ENCODE assay signal across 25 cellular contexts in the genomic region with DNA sequence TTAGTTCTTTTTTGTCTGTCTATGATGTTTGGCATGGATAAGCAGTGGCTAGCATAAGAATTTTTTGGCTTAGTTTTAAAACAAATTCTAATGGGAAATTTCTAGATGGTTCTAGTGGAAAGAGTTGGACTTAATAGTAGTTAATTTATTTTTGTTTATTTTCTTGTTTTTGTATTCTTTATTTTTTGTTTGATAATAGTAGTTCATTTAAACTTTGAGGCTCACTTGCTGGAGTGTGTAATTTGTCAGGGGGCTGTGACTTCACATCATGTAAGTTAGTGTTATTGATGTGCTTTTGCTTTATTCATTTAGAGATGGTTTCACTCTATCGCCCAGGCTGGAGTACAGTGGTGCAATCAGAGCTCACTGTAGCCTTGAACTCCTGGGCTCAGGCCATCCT. TPM values are rescaled to one million over a fixed set of nuclear protein-coding genes. Genes with fewer than 3 reads are reported as not detected.
A peak's percentile ranks its signal among the peaks of the same experiment; 100 is the strongest.
DNase-seq lines count a peak whose midpoint lies in the region; ATAC-seq and TF ChIP-seq lines count a peak whose summit lies in the region.
"Had no signal": no experiment of that assay in that cellular context is flagged by ENCODE, and none has a peak within 500 bp of the region (broad histone marks: within the 10 kb centered on the region; RNA-seq: fewer than 3 reads in every experiment).

No MANE protein-coding gene starts in this region.

- H4K20me1 ChIP-seq in osteoblast (ENCODE audit: insufficient read depth, low read length), result no peaks in the 10 kb centered on the region
- H4K20me1 ChIP-seq: BLaER1 had no signal

- TF ChIP-seq CTCF in liver (IDR thresholded peaks at IDR 0.05; ENCODE audit: low read depth, low read length, missing input control), result no peak
- no peak for TF ChIP-seq CTCF in right lobe of liver (IDR thresholded peaks at IDR 0.05)
- no peak for TF ChIP-seq CTCF in coronary artery (IDR thresholded peaks at IDR 0.05)
- TF ChIP-seq CTCF in osteoblast (IDR thresholded peaks at IDR 0.05; ENCODE audit: extremely low read depth, low read depth, low read length), result no peak

- no peak for DNase-seq in right lobe of liver
- peak; percentile 14 for DNase-seq in coronary artery (ENCODE audit: low spot score)
- peak; percentile 31 for DNase-seq in osteoblast (ENCODE audit: insufficient read length, low spot score, missing footprints)
- DNase-seq in NCI-H187 treated with DMSO at 0.1 percent for 48 hours (lab: John Stamatoyannopoulos, UW), result no peak
- no peak for DNase-seq in NCI-H2171 (lab: John Stamatoyannopoulos, UW)
- DNase-seq in activated gamma-delta T cell treated with Interleukin-2 at 50 U/mL for 16 hours, result no peak
- DNase-seq: 8988T; ACHN; BE2C; C1 segment of cervical spinal cord; CD4-positive, alpha-beta memory T cell; CD4-positive, CD25-positive, alpha-beta regulatory T cell; CD8-positive, alpha-beta memory T cell; COR-L47; DMS 273 treated with DMSO at 0.1 percent for 48 hours; DMS153; DMS53; DMS79; DND-41; EL; GDM1 had no signal

- TF ChIP-seq RAD21 in liver (IDR thresholded peaks at IDR 0.05), result no peak

- peaks cover 2 to 31% (median 19%) of the 10 kb centered on the region in 4 donors for H3K36me3 ChIP-seq in liver (ENCODE audit: control insufficient read depth in 4 of 4, insufficient read depth in 3 of 4, low read depth in 1 of 4, low read length in 3 of 4)
- H3K36me3 ChIP-seq in right lobe of liver, result peaks cover 0 to 5% (median 3%) of the 10 kb centered on the region in 4 donors
- H3K36me3 ChIP-seq in osteoblast (ENCODE audit: insufficient read depth, low read length), result no peaks in the 10 kb centered on the region
- H3K36me3 ChIP-seq: BE2C, BLaER1 had no signal

- H3K9ac ChIP-seq in liver (ENCODE audit: low read depth in 1 of 2, low read length in 2 of 2), result no peak overlapping the region
- H3K9ac ChIP-seq: BLaER1 had no signal

- H3K27ac ChIP-seq in liver (ENCODE audit: low read depth in 1 of 2, low read length in 2 of 2), result no peak overlapping the region
- H3K27ac ChIP-seq in right lobe of liver, result no peak overlapping the region
- H3K27ac ChIP-seq in coronary artery, result no peak overlapping the region
- no peak overlapping the region for H3K27ac ChIP-seq in osteoblast (ENCODE audit: low read depth, low read length)
- H3K27ac ChIP-seq: BLaER1 had no signal

- no peaks in the 10 kb centered on the region for H3K79me2 ChIP-seq in osteoblast (ENCODE audit: insufficient read depth, low read length)

- no peak for ATAC-seq in right lobe of liver
- ATAC-seq: GM12878 had no signal

- TF ChIP-seq POLR2A in right lobe of liver (IDR thresholded peaks at IDR 0.05), result no peak

- 52% methylated on average over 1 of the region's 1 CpG for WGBS in liver
- 40% methylated on average over 1 of the region's 1 CpG for WGBS in right lobe of liver (ENCODE audit: insufficient coverage, low coverage, low lambda C conversion rate, missing lambda C conversion rate)

- H3K4me3 ChIP-seq in liver (ENCODE audit: low read depth in 1 of 3, low read length in 3 of 3), result no peak overlapping the region
- no peak overlapping the region for H3K4me3 ChIP-seq in right lobe of liver
- H3K4me3 ChIP-seq in coronary artery, result no peak overlapping the region
- no peak overlapping the region for H3K4me3 ChIP-seq in osteoblast (ENCODE audit: insufficient read depth, low read length)
- H3K4me3 ChIP-seq: BLaER1, GM12878 had no signal

- H3K4me1 ChIP-seq in liver (ENCODE audit: control insufficient read depth in 4 of 4, insufficient read depth in 4 of 4, low read length in 3 of 4) (no peaks in the 10 kb centered on the region), right lobe of liver (no peaks in the 10 kb centered on the region), osteoblast (ENCODE audit: insufficient read depth, low read length) (peaks cover 7% of the 10 kb centered on the region)
- H3K4me1 ChIP-seq: BLaER1 had no signal

- H3K9me3 ChIP-seq in liver (ENCODE audit: control insufficient read depth in 4 of 4, low read length in 3 of 4), result no peaks in the 10 kb centered on the region
- no peaks in the 10 kb centered on the region for H3K9me3 ChIP-seq in right lobe of liver
- no peaks in the 10 kb centered on the region for H3K9me3 ChIP-seq in osteoblast (ENCODE audit: low read depth, low read length)
- H3K9me3 ChIP-seq: BE2C, BLaER1 had no signal

- no peak overlapping the region for H2AFZ ChIP-seq in osteoblast (ENCODE audit: low read length)

- H3K27me3 ChIP-seq in liver (ENCODE audit: control insufficient read depth in 4 of 4, insufficient read depth in 4 of 4, low read length in 3 of 4) (no peaks in the 10 kb centered on the region), right lobe of liver (no peaks in the 10 kb centered on the region), osteoblast (ENCODE audit: insufficient read depth, low read length) (no peaks in the 10 kb centered on the region)
- H3K27me3 ChIP-seq: BE2C, BLaER1 had no signal

- H3K4me2 ChIP-seq in osteoblast (ENCODE audit: insufficient read depth, low read length), result no peak overlapping the region
- H3K4me2 ChIP-seq: BLaER1 had no signal

- intact Hi-C loops in right lobe of liver (cut with DNase I), result no loop called here

TF ChIP-seq in liver, 16 proteins besides CTCF, POLR2A, EP300 and RAD21:
- no peak for TF ChIP-seq YY1 (IDR thresholded peaks at IDR 0.05)
- TF ChIP-seq RXRA (IDR thresholded peaks at IDR 0.05), result peak; percentile 21 to 41

RNA-seq across cellular contexts. Expression of gene KLF11, which starts 43.7 kb away (rescaled TPM):
- total RNA-seq in liver (10 to 100 TPM; 13.2 to 43.0 TPM), right lobe of liver (10 to 100 TPM; 10.9 to 40.1 (median 27.8) TPM), osteoblast (6.8 and 8.3 TPM in 2 replicates)
- 10 to 100 TPM; 10.5 to 15.8 TPM for polyA plus RNA-seq in liver

RNA-seq across cellular contexts. Expression of gene GRHL1, which starts 48.2 kb away (rescaled TPM):
- total RNA-seq in liver, result 10 to 100 TPM in 1 of 2 donors, 1 to 10 TPM in 1; 6.2 to 13.7 TPM
- polyA plus RNA-seq in liver, result 1 to 10 TPM; 3.6 to 6.0 TPM
- total RNA-seq in right lobe of liver, result 10 to 100 TPM in 1 of 6 experiments, 1 to 10 TPM in 5; 3.5 to 11.2 (median 6.2) TPM
- 0.29 and 0.36 TPM in 2 replicates for total RNA-seq in osteoblast
- polyA plus RNA-seq: CD14-positive monocyte had no signal

Comparison
In these comparisons a context has a peak if more than half of its experiments do, and no peak if none do; other contexts are left out.
1. DNase-seq: peak in coronary artery (single experiment) and osteoblast (single experiment); none in right lobe of liver (0 of 3), NCI-H187 treated with DMSO at 0.1 percent for 48 hours (single experiment), NCI-H2171 (single experiment) and activated gamma-delta T cell treated with Interleukin-2 at 50 U/mL for 16 hours (single experiment).